In the genomic region with DNA sequence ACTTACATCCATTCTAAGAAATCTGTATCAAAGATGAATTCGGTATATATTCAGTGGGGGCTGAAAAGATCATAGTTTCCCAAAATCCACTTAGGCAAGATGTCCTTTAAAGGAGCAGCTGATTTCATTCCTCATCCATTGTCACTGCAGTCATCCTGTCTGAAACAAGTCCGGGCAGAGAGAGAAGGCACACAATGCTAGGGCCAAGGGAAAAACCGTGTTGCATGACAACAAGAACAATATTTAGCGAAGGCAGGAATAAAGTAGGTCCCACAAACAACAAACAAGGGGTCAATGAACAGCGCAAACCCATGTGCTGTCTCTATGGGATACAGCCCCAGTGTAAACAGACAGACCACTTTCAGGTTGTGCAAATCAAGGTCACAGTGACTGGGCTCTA, we compare ENCODE assay signal across 28 cellular contexts. TPM values are rescaled to one million over a fixed set of nuclear protein-coding genes. Genes with fewer than 3 reads are reported as not detected.
"Had no signal": no experiment of that assay in that cellular context is flagged by ENCODE, and none has a peak within 500 bp of the region (broad histone marks: within the 10 kb centered on the region; RNA-seq: fewer than 3 reads in every experiment).

No MANE protein-coding gene starts in this region.

- H3K4me3 ChIP-seq: body of pancreas, dorsolateral prefrontal cortex, esophagus squamous epithelium, gastroesophageal sphincter, mucosa of descending colon, sigmoid colon, thoracic aorta, vagina had no signal

- H3K27me3 ChIP-seq: body of pancreas, sigmoid colon, vagina had no signal

- DNase-seq: activated CD4-positive, alpha-beta T cell treated with anti-CD3 and anti-CD28 coated beads for 1 hour; activated CD4-positive, alpha-beta T cell treated with anti-CD3 and anti-CD28 coated beads, Interleukin-2, amount 50 U/mL, for 1 hour; activated CD8-positive, alpha-beta T cell treated with anti-CD3 and anti-CD28 coated beads, Interleukin-2, amount 10 ng/mL, durations not matched to agents 7 days and 5 days; activated gamma-delta T cell; activated naive CD4-positive, alpha-beta T cell treated with anti-CD3 and anti-CD28 coated beads, Interleukin-2, amount 50 U/mL, for 16 hours; activated naive CD8-positive, alpha-beta T cell treated with anti-CD3 and anti-CD28 coated beads, Interleukin-2, amount 50 U/mL, for 24 hours; body of pancreas; central memory CD4-positive, alpha-beta T cell; dorsolateral prefrontal cortex; effector memory CD8-positive, alpha-beta T cell; esophagus squamous epithelium; head of caudate nucleus; mesendoderm; mucosa of descending colon; naive B cell; retina; sigmoid colon; stimulated activated CD4-positive, alpha-beta T cell treated with anti-CD3 and anti-CD28 coated beads, Interleukin-2, amount 100 ng/mL, for 48 hours; stimulated activated naive CD4-positive, alpha-beta T cell treated with Interleukin-2 at 50 U/mL for 16 hours had no signal

- ATAC-seq: activated CD8-positive, alpha-beta T cell treated with anti-CD3 and anti-CD28 coated beads, Interleukin-2, amount 10 ng/mL, durations not matched to agents 7 days and 5 days; activated naive CD8-positive, alpha-beta T cell treated with anti-CD3 and anti-CD28 coated beads, Interleukin-2, amount 50 U/mL, for 24 hours; body of pancreas; effector memory CD8-positive, alpha-beta T cell; gastroesophageal sphincter; mucosa of descending colon had no signal

- H3K4me1 Mint-ChIP-seq: activated naive CD8-positive, alpha-beta T cell treated with anti-CD3 and anti-CD28 coated beads, Interleukin-2, amount 50 U/mL, for 24 hours; naive B cell had no signal

- H3K9me3 Mint-ChIP-seq: activated naive CD8-positive, alpha-beta T cell treated with anti-CD3 and anti-CD28 coated beads, Interleukin-2, amount 50 U/mL, for 24 hours; activated T-helper 1 cell treated with anti-CD3 and anti-CD28 coated beads, Interleukin-12 subunit alpha, Interleukin-12 subunit beta, Interleukin-2, Interleukin-4 antibody, amounts not matched to agents 30 ng/mL and 10 ng/mL and 1 ng/mL, durations not matched to agents 14 hours and 24 hours and 36 hours; effector memory CD8-positive, alpha-beta T cell; naive B cell; T-helper 2 cell treated with Interferon-gamma antibody and Interleukin-4, amounts not matched to agents 5 μg/mL and 100 μg/mL, for 36 hours; type B pancreatic cell had no signal

- H3K36me3 ChIP-seq: esophagus squamous epithelium, gastroesophageal sphincter, sigmoid colon, thoracic aorta, vagina had no signal

- H3K36me3 Mint-ChIP-seq: naive B cell, type B pancreatic cell had no signal

- H3K27ac Mint-ChIP-seq: activated CD8-positive, alpha-beta T cell treated with anti-CD3 and anti-CD28 coated beads, Interleukin-2, amount 10 ng/mL, durations not matched to agents 7 days and 5 days; activated naive CD8-positive, alpha-beta T cell treated with anti-CD3 and anti-CD28 coated beads, Interleukin-2, amount 50 U/mL, for 24 hours; activated T-helper 1 cell treated with anti-CD3 and anti-CD28 coated beads, Interleukin-12 subunit alpha, Interleukin-12 subunit beta, Interleukin-2, Interleukin-4 antibody, amounts not matched to agents 30 ng/mL and 10 ng/mL and 1 ng/mL, durations not matched to agents 14 hours and 24 hours and 36 hours; effector memory CD8-positive, alpha-beta T cell; naive B cell; progenitor cell of endocrine pancreas; T-helper 2 cell treated with Interferon-gamma antibody and Interleukin-4, amounts not matched to agents 5 μg/mL and 100 μg/mL, for 36 hours; type B pancreatic cell had no signal

- FAIRE-seq: colon, endothelial cell of umbilical vein had no signal

- H3K4me3 Mint-ChIP-seq: activated CD8-positive, alpha-beta T cell treated with anti-CD3 and anti-CD28 coated beads, Interleukin-2, amount 10 ng/mL, durations not matched to agents 7 days and 5 days; activated naive CD8-positive, alpha-beta T cell treated with anti-CD3 and anti-CD28 coated beads, Interleukin-2, amount 50 U/mL, for 24 hours; activated T-helper 1 cell treated with anti-CD3 and anti-CD28 coated beads, Interleukin-12 subunit alpha, Interleukin-12 subunit beta, Interleukin-2, Interleukin-4 antibody, amounts not matched to agents 30 ng/mL and 10 ng/mL and 1 ng/mL, durations not matched to agents 14 hours and 24 hours and 36 hours; effector memory CD8-positive, alpha-beta T cell; naive B cell; T-helper 2 cell treated with Interferon-gamma antibody and Interleukin-4, amounts not matched to agents 5 μg/mL and 100 μg/mL, for 36 hours; type B pancreatic cell had no signal

RNA-seq across cellular contexts. Expression of gene PAMR1, which starts 9.1 kb away (rescaled TPM):
- total RNA-seq: activated CD8-positive, alpha-beta T cell treated with anti-CD3 and anti-CD28 coated beads, Interleukin-2, amount 10 ng/mL, durations not matched to agents 7 days and 5 days; activated T-helper 1 cell treated with anti-CD3 and anti-CD28 coated beads, Interleukin-12 subunit alpha, Interleukin-12 subunit beta, Interleukin-2, Interleukin-4 antibody, amounts not matched to agents 30 ng/mL and 10 ng/mL and 1 ng/mL, durations not matched to agents 14 hours and 24 hours and 36 hours; endothelial cell of umbilical vein had no signal
